Comparison of ENCODE assay signal across 18 cellular contexts in genomic region chr2:42843131-42843530, GRCh38. TPM values are rescaled to one million over a fixed set of nuclear protein-coding genes. Genes with fewer than 3 reads are reported as not detected.
"Had no signal": no experiment of that assay in that cellular context is flagged by ENCODE, and none has a peak within 500 bp of the region (broad histone marks: within the 10 kb centered on the region; RNA-seq: fewer than 3 reads in every experiment).

No MANE protein-coding gene starts in this region.

- H3K27ac ChIP-seq: brain microvascular endothelial cell, right lobe of liver had no signal

- H3K27me3 ChIP-seq: brain microvascular endothelial cell, esophagus muscularis mucosa, heart right ventricle, right lobe of liver had no signal

- ATAC-seq: activated CD8-positive, alpha-beta memory T cell treated with anti-CD3 and anti-CD28 coated beads, Interleukin-2, amount 10 ng/mL, durations not matched to agents 7 days and 5 days; activated naive CD8-positive, alpha-beta T cell treated with anti-CD3 and anti-CD28 coated beads, Interleukin-2, amount 50 U/mL, for 24 hours; heart right ventricle; right lobe of liver; stimulated activated naive B cell treated with anti-CD40 and anti-IgM and Interleukin-4, amounts not matched to agents 10 μg/mL and 1 μg/mL and 100 μg/mL, for 72 hours had no signal

- H3K4me1 ChIP-seq: right lobe of liver had no signal

- H3K4me3 ChIP-seq: esophagus muscularis mucosa, heart right ventricle, right lobe of liver had no signal

- H3K9me3 ChIP-seq: esophagus muscularis mucosa, heart right ventricle, right lobe of liver had no signal

- DNase-seq: activated CD4-positive, alpha-beta memory T cell treated with anti-CD3 and anti-CD28 coated beads, Interleukin-2, amount 10 ng/mL, durations not matched to agents 7 days and 5 days; activated CD4-positive, alpha-beta T cell treated with anti-CD3 and anti-CD28 coated beads for 48 hours; activated CD4-positive, CD25-positive, alpha-beta regulatory T cell; activated CD8-positive, alpha-beta memory T cell treated with anti-CD3 and anti-CD28 coated beads, Interleukin-2, amount 10 ng/mL, durations not matched to agents 7 days and 5 days; activated naive CD4-positive, alpha-beta T cell treated with anti-CD3 and anti-CD28 coated beads, Interleukin-2, amount 10 ng/mL, durations not matched to agents 7 days and 5 days; activated naive CD8-positive, alpha-beta T cell treated with anti-CD3 and anti-CD28 coated beads, Interleukin-2, amount 50 U/mL, for 24 hours; activated T-cell treated with anti-CD3 and anti-CD28 coated beads, Interleukin-2, amount 50 U/mL, for 24 hours; anterior cingulate cortex; brain microvascular endothelial cell; cerebellar nuclear complex; effector CD8-positive, alpha-beta T cell; heart right ventricle; immature natural killer cell; stimulated activated naive B cell treated with anti-CD40 and anti-IgM and Interleukin-4, amounts not matched to agents 10 μg/mL and 1 μg/mL and 100 μg/mL, for 72 hours; T1000 had no signal

- H3K36me3 ChIP-seq: brain microvascular endothelial cell, esophagus muscularis mucosa, heart right ventricle, right lobe of liver had no signal

RNA-seq across cellular contexts. Expression of gene HAAO, which starts 50.7 kb away (rescaled TPM):
- polyA plus RNA-seq: neural cell had no signal
